In the genomic region with DNA sequence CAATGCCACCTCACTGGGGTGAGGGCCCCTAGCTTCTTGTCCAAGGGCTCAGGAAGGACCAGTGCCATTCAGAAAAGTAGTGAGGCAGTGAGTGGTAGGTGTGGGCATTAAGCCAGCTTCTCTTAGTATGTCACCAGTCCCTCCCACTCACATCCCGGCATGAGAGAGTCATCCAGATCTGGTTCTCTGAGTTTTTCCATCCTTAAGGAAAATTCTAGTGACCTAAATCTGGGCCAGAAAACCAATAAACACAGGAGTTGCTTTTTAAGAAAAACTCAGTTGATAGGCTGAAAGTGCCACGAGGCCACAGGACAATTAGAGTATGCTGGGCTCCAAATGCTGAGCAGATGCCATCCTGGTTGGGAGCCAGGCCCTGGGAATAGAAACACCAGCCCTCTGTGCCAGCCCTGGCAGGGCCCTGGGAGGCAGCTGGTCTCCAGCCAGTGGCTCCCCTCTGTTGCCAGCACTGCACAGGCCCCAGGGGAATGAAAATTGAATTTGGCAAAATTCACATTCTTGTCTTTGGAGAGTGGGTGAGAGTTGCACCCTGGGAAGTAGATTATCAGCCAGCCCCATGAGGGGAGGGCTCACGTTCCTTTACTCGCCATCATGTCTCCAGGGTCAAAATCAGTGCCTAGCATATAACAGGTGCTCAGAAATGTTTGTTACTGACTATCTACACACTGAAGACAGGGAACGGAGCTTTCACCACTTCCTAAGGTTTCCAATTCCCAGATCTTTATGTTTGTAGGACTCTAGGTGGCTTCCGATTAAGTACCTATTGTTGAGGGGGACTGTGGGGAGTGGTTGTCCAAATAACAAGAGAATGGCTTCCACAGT, we compare ENCODE assay signal across 11 cellular contexts. TPM values are rescaled to one million over a fixed set of nuclear protein-coding genes. Genes with fewer than 3 reads are reported as not detected.
DNase-seq lines count a peak whose midpoint lies in the region; ATAC-seq lines count a peak whose summit lies in the region.
"Had no signal": no experiment of that assay in that cellular context is flagged by ENCODE, and none has a peak within 500 bp of the region (broad histone marks: within the 10 kb centered on the region; RNA-seq: fewer than 3 reads in every experiment).

No MANE protein-coding gene starts in this region.

- H3K36me3 Mint-ChIP-seq in activated T-cell treated with anti-CD3 and anti-CD28 coated beads, Interleukin-2, amount 50 U/mL, for 72 hours (ENCODE audit: insufficient read depth in 2 of 2) = peaks cover 1 to 2% of the 10 kb centered on the region in 2 donors

- DNase-seq in Ammon's horn (ENCODE audit: low spot score) = peak; percentile 90
- DNase-seq in NCI-H2029 (lab: John Stamatoyannopoulos, UW) = peak; percentile 66
- DNase-seq in dermis blood vessel endothelial cell = peak; percentile 89
- DNase-seq in midbrain (lab: John Stamatoyannopoulos, UW) = peak; percentile 85
- no peak for DNase-seq in activated T-cell treated with anti-CD3 and anti-CD28 coated beads, Interleukin-2, amount 50 U/mL, for 72 hours
- no peak for DNase-seq in stimulated activated CD4-positive, alpha-beta T cell treated with anti-CD3 and anti-CD28 coated beads, Interleukin-2, amount 100 ng/mL, for 24 hours
- DNase-seq: activated B cell treated with CpG ODN at 0.5 μM for 24 hours; activated naive CD8-positive, alpha-beta T cell treated with anti-CD3 and anti-CD28 coated beads, Interleukin-2, amount 50 U/mL, for 24 hours; NCI-H748 treated with DMSO at 0.1 percent for 48 hours had no signal

- H3K9me3 Mint-ChIP-seq in activated T-cell treated with anti-CD3 and anti-CD28 coated beads, Interleukin-2, amount 50 U/mL, for 72 hours = peaks cover 2% of the 10 kb centered on the region in 2 donors

- no peak overlapping the region for H3K27ac Mint-ChIP-seq in activated T-cell treated with anti-CD3 and anti-CD28 coated beads, Interleukin-2, amount 50 U/mL, for 72 hours
- H3K27ac Mint-ChIP-seq: activated B cell treated with CpG ODN at 0.5 μM for 24 hours; activated naive CD8-positive, alpha-beta T cell treated with anti-CD3 and anti-CD28 coated beads, Interleukin-2, amount 50 U/mL, for 24 hours had no signal

- no peak overlapping the region for H3K4me3 Mint-ChIP-seq in activated T-cell treated with anti-CD3 and anti-CD28 coated beads, Interleukin-2, amount 50 U/mL, for 72 hours
- H3K4me3 Mint-ChIP-seq: activated B cell treated with CpG ODN at 0.5 μM for 24 hours; activated naive CD8-positive, alpha-beta T cell treated with anti-CD3 and anti-CD28 coated beads, Interleukin-2, amount 50 U/mL, for 24 hours had no signal

- peaks cover 9% of the 10 kb centered on the region for H3K4me1 Mint-ChIP-seq in activated T-cell treated with anti-CD3 and anti-CD28 coated beads, Interleukin-2, amount 50 U/mL, for 72 hours (ENCODE audit: low read depth)

- no peak for ATAC-seq in activated T-cell treated with anti-CD3 and anti-CD28 coated beads, Interleukin-2, amount 50 U/mL, for 72 hours (replicated peaks in 1 of 2)
- ATAC-seq in GM18907 (IDR thresholded peaks at IDR 0.05; ENCODE audit: unreplicated experiment) (no peak), HG03159 (IDR thresholded peaks at IDR 0.05; ENCODE audit: unreplicated experiment) (no peak)

- peaks cover 13% of the 10 kb centered on the region for H3K27me3 Mint-ChIP-seq in activated T-cell treated with anti-CD3 and anti-CD28 coated beads, Interleukin-2, amount 50 U/mL, for 72 hours (ENCODE audit: low read depth)
- H3K27me3 Mint-ChIP-seq: activated B cell treated with CpG ODN at 0.5 μM for 24 hours had no signal

RNA-seq across cellular contexts. Expression of gene FAM43A, which starts 52.8 kb away (rescaled TPM):
- total RNA-seq in dermis blood vessel endothelial cell = 313 and 423 TPM in 2 replicates
- total RNA-seq in activated T-cell treated with anti-CD3 and anti-CD28 coated beads, Interleukin-2, amount 50 U/mL, for 72 hours = 10 to 100 TPM in 1 of 2 donors, 1 to 10 TPM in 1; 5.4 to 13.4 TPM

Comparison
In these comparisons a context has a peak if more than half of its experiments do, and no peak if none do; other contexts are left out.
1. DNase-seq: peak in Ammon's horn (single experiment), NCI-H2029 (single experiment), dermis blood vessel endothelial cell (single experiment) and midbrain (single experiment); none in activated T-cell treated with anti-CD3 and anti-CD28 coated beads, Interleukin-2, amount 50 U/mL, for 72 hours (0 of 2) and stimulated activated CD4-positive, alpha-beta T cell treated with anti-CD3 and anti-CD28 coated beads, Interleukin-2, amount 100 ng/mL, for 24 hours (0 of 2).
2. RNA of gene FAM43A, which starts 52.8 kb away (total RNA-seq): 313 to 423 TPM in dermis blood vessel endothelial cell; 5.4 to 13.4 TPM in activated T-cell treated with anti-CD3 and anti-CD28 coated beads, Interleukin-2, amount 50 U/mL, for 72 hours; every median in the first group is over 10 times any median in the second.